Comparison of ENCODE assay signal across 20 cellular contexts in the genomic region with DNA sequence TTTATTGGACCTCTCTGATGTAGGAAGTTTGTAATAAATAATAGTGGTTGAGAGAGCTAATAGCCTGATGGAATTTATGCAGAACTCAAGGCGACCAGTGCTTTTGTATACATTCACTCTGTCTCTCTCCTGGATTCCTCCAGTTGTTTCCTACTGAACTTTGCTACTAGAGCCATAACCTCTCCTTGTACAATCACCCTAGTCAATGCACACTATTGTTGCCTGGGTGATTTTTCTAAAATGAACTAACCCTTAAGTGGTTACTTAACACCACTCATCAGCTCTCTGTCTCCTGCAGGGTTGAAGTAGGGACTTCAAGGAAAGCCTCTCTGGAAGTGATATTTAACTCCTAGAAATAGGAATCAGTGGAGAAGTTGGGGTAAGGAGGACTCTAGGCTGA.
"Had no signal": no experiment of that assay in that cellular context is flagged by ENCODE, and none has a peak within 500 bp of the region (broad histone marks: within the 10 kb centered on the region; RNA-seq: fewer than 3 reads in every experiment).

No MANE protein-coding gene starts in this region.

- H3K4me3 Mint-ChIP-seq: endodermal cell, mesothelial cell of epicardium, nephron had no signal

- H3K27ac Mint-ChIP-seq: endodermal cell, mesothelial cell of epicardium, nephron had no signal

- H3K4me3 ChIP-seq: coronary artery, hepatocyte, pancreas, psoas muscle, sigmoid colon, skin epidermis, tibial artery had no signal

- H3K36me3 ChIP-seq: pancreas, sigmoid colon, tibial artery had no signal

- H3K27me3 ChIP-seq: foreskin keratinocyte, hepatocyte, pancreas, sigmoid colon, tibial artery had no signal

- H3K9me3 ChIP-seq: pancreas, psoas muscle, sigmoid colon, tibial artery had no signal

- H3K9me3 Mint-ChIP-seq: mesothelial cell of epicardium, nephron had no signal

- H3K27ac ChIP-seq: coronary artery, foreskin keratinocyte, hepatocyte, pancreas, psoas muscle, sigmoid colon, skin epidermis, tibial artery had no signal

- ATAC-seq: foreskin keratinocyte, left cardiac atrium, pancreas, psoas muscle had no signal

- DNase-seq: central memory CD4-positive, alpha-beta T cell; effector CD4-positive, alpha-beta T cell; endodermal cell; erythroblast; foreskin keratinocyte; kidney; left cardiac atrium; mammary epithelial cell; occipital lobe; pancreas; psoas muscle; sigmoid colon; stimulated activated CD4-positive, alpha-beta T cell treated with anti-CD3 and anti-CD28 coated beads, Interleukin-12 subunit alpha, Interleukin-12 subunit beta, amount 100 ng/mL, for 4 hours; stimulated activated naive CD4-positive, alpha-beta T cell treated with Interleukin-2 at 50 U/mL for 16 hours; tibial artery had no signal
